Comparison of ENCODE assay signal across 16 cellular contexts in genomic region chr16:86628614-86629013, GRCh38. TPM values are rescaled to one million over a fixed set of nuclear protein-coding genes. Genes with fewer than 3 reads are reported as not detected.
"Had no signal": no experiment of that assay in that cellular context is flagged by ENCODE, and none has a peak within 500 bp of the region (broad histone marks: within the 10 kb centered on the region; RNA-seq: fewer than 3 reads in every experiment).

No MANE protein-coding gene starts in this region.

- H3K36me3 ChIP-seq: esophagus muscularis mucosa, gastroesophageal sphincter, heart left ventricle had no signal

- ATAC-seq: activated CD8-positive, alpha-beta T cell treated with anti-CD3 and anti-CD28 coated beads for 36 hours; activated naive CD8-positive, alpha-beta T cell treated with anti-CD3 and anti-CD28 coated beads, Interleukin-2, amount 50 U/mL, for 24 hours; activated T-cell treated with anti-CD3 and anti-CD28 coated beads, Interleukin-2, amount 50 U/mL, for 4 hours; gastroesophageal sphincter; heart left ventricle; natural killer cell; stimulated activated naive B cell treated with anti-CD40 and anti-IgM and Interleukin-4, amounts not matched to agents 10 μg/mL and 1 μg/mL and 100 μg/mL, for 72 hours had no signal

- H3K4me3 ChIP-seq: esophagus muscularis mucosa, gastroesophageal sphincter, heart left ventricle had no signal

- DNase-seq: activated B cell treated with CpG ODN at 0.5 μM for 24 hours; activated CD4-positive, alpha-beta T cell treated with anti-CD3 and anti-CD28 coated beads for 48 hours; activated CD8-positive, alpha-beta T cell treated with anti-CD3 and anti-CD28 coated beads for 36 hours; activated naive CD4-positive, alpha-beta T cell treated with anti-CD3 and anti-CD28 coated beads, Interleukin-2, amount 10 ng/mL, durations not matched to agents 7 days and 5 days; activated naive CD8-positive, alpha-beta T cell treated with anti-CD3 and anti-CD28 coated beads, Interleukin-2, amount 50 U/mL, for 24 hours; activated T-cell treated with anti-CD3 and anti-CD28 coated beads, Interleukin-2, amount 50 U/mL, for 4 hours; aorta; dermis blood vessel endothelial cell; effector memory CD4-positive, alpha-beta T cell; heart left ventricle; kidney glomerular epithelial cell; mesendoderm; natural killer cell; stimulated activated naive B cell treated with anti-CD40 and anti-IgM and Interleukin-4, amounts not matched to agents 10 μg/mL and 1 μg/mL and 100 μg/mL, for 72 hours had no signal

- H3K27ac ChIP-seq: esophagus muscularis mucosa, gastroesophageal sphincter, heart left ventricle had no signal

- H3K9me3 ChIP-seq: esophagus muscularis mucosa, gastroesophageal sphincter, heart left ventricle had no signal

- H3K4me1 ChIP-seq: esophagus muscularis mucosa, gastroesophageal sphincter, heart left ventricle had no signal

RNA-seq across cellular contexts. Expression of gene FOXL1, which starts 50.3 kb away (rescaled TPM):
- total RNA-seq: activated B cell treated with CpG ODN at 0.5 μM for 24 hours; activated CD8-positive, alpha-beta T cell treated with anti-CD3 and anti-CD28 coated beads for 36 hours; activated T-cell treated with anti-CD3 and anti-CD28 coated beads, Interleukin-2, amount 50 U/mL, for 4 hours had no signal
